ENCODE assay signal across 8 cellular contexts in the genomic region with DNA sequence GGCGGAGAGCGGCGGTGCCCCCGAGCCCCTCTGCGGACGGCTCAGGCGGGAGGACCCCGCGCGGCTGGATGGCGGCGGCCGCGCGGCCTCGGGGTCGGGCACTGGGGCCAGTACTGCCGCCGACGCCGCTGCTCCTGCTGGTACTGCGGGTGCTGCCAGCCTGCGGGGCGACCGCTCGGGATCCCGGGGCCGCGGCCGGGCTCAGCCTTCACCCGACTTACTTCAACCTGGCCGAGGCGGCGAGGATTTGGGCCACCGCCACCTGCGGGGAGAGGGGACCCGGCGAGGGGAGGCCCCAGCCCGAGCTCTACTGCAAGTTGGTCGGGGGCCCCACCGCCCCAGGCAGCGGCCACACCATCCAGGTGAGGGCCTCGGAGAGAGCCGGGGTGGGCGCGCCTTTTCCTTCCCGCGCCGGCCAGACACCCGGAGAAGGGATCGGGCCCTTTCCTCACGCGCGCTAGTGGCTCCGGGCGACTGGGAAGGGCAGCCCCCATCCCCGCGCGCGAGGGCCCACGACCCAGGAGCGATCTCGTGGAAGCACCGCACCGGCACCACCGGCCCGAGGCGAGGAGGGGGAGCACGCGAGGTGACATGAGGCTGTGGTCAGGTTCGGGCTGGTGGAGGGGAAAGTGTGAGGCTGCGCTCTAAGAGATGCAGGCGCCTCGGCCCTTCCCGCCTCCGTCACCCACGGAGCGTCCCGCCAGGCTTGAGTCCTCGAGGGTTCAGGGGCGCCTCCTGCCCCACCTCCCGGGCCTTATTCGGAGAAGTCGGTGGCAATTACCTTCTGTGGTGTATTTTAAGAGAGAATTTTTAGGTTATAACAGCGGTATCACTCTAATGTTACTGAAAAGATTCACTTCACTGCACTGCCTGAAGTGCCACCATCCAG. TPM values are rescaled to one million over a fixed set of nuclear protein-coding genes. Genes with fewer than 3 reads are reported as not detected.
DNase-seq lines count a peak whose midpoint lies in the region; ATAC-seq and TF ChIP-seq lines count a peak whose summit lies in the region.

No MANE protein-coding gene starts in this region.

- peak overlapping the region; percentile 46 for H3K4me3 ChIP-seq in fibroblast of pulmonary artery (replicated peaks; ENCODE audit: low read depth, low read length)
- peak overlapping the region; percentile 77 for H3K4me3 ChIP-seq in osteoblast (ENCODE audit: insufficient read depth, low read length)

- peaks cover 59% of the 10 kb centered on the region for H3K27me3 Mint-ChIP-seq in activated CD4-positive, alpha-beta T cell treated with anti-CD3 and anti-CD28 coated beads, Interleukin-2, amount 10 ng/mL, durations not matched to agents 24 days and 14 days

- peaks cover 7% of the 10 kb centered on the region for H3K4me1 Mint-ChIP-seq in activated CD4-positive, alpha-beta T cell treated with anti-CD3 and anti-CD28 coated beads, Interleukin-2, amount 10 ng/mL, durations not matched to agents 24 days and 14 days

- no peaks in the 10 kb centered on the region for H3K9me3 ChIP-seq in osteoblast (ENCODE audit: low read depth, low read length)

- ATAC-seq in HG03045 (IDR thresholded peaks at IDR 0.05; ENCODE audit: unreplicated experiment) (no peak), GM21360 (IDR thresholded peaks at IDR 0.05; ENCODE audit: unreplicated experiment) (no peak)

- intact Hi-C loops in activated CD4-positive, alpha-beta T cell treated with anti-CD3 and anti-CD28 coated beads, Interleukin-2, amount 10 ng/mL, durations not matched to agents 24 days and 14 days (cut with micrococcal nuclease), result no loop called here

- no peaks in the 10 kb centered on the region for H3K9me3 Mint-ChIP-seq in activated CD4-positive, alpha-beta T cell treated with anti-CD3 and anti-CD28 coated beads, Interleukin-2, amount 10 ng/mL, durations not matched to agents 24 days and 14 days

- no peak overlapping the region for H3K27ac ChIP-seq in osteoblast (ENCODE audit: low read depth, low read length)

- H3K36me3 ChIP-seq in osteoblast (ENCODE audit: insufficient read depth, low read length), result no peaks in the 10 kb centered on the region

- peak; percentile 33 for DNase-seq in activated T-cell treated with anti-CD3 and anti-CD28 coated beads, Interleukin-2, amount 50 U/mL, for 1 hour
- DNase-seq in activated T-cell treated with anti-CD3 and anti-CD28 coated beads for 4 hours, result no peak
- DNase-seq in activated CD4-positive, alpha-beta T cell treated with anti-CD3 and anti-CD28 coated beads, Interleukin-2, amount 10 ng/mL, durations not matched to agents 24 days and 14 days, result peak; percentile 61
- DNase-seq in fibroblast of pulmonary artery (ENCODE audit: low read depth), result no peak
- no peak for DNase-seq in osteoblast (ENCODE audit: insufficient read length, low spot score, missing footprints)
- no peak for DNase-seq in globus pallidus (ENCODE audit: low spot score)

- H2AFZ ChIP-seq in osteoblast (ENCODE audit: low read length), result peak overlapping the region; percentile 85

- H3K4me2 ChIP-seq in osteoblast (ENCODE audit: insufficient read depth, low read length), result peak overlapping the region; percentile 88

- H4K20me1 ChIP-seq in osteoblast (ENCODE audit: insufficient read depth, low read length), result no peaks in the 10 kb centered on the region

- peak overlapping the region; percentile 49 for H3K4me3 Mint-ChIP-seq in activated CD4-positive, alpha-beta T cell treated with anti-CD3 and anti-CD28 coated beads, Interleukin-2, amount 10 ng/mL, durations not matched to agents 24 days and 14 days

- H3K79me2 ChIP-seq in osteoblast (ENCODE audit: insufficient read depth, low read length), result peaks cover 5% of the 10 kb centered on the region

- H3K27me3 ChIP-seq in osteoblast (ENCODE audit: insufficient read depth, low read length), result peaks cover 9% of the 10 kb centered on the region

- H3K27ac Mint-ChIP-seq in activated CD4-positive, alpha-beta T cell treated with anti-CD3 and anti-CD28 coated beads, Interleukin-2, amount 10 ng/mL, durations not matched to agents 24 days and 14 days, result no peak overlapping the region

- H3K4me1 ChIP-seq in osteoblast (ENCODE audit: insufficient read depth, low read length), result peaks cover 15% of the 10 kb centered on the region

- H3K36me3 Mint-ChIP-seq in activated CD4-positive, alpha-beta T cell treated with anti-CD3 and anti-CD28 coated beads, Interleukin-2, amount 10 ng/mL, durations not matched to agents 24 days and 14 days (ENCODE audit: low read depth), result no peaks in the 10 kb centered on the region

- TF ChIP-seq CTCF in fibroblast of pulmonary artery (IDR thresholded peaks at IDR 0.05; ENCODE audit: low read length, missing control alignments) (no peak), osteoblast (IDR thresholded peaks at IDR 0.05; ENCODE audit: extremely low read depth, low read depth, low read length) (no peak)

RNA-seq across cellular contexts. Expression of gene LAMA3, which starts 0.6 kb away (rescaled TPM):
- not detected in 2 replicates for total RNA-seq in activated CD4-positive, alpha-beta T cell treated with anti-CD3 and anti-CD28 coated beads, Interleukin-2, amount 10 ng/mL, durations not matched to agents 24 days and 14 days
- 8.3 and 33.3 TPM in 2 replicates for total RNA-seq in osteoblast

RNA-seq across cellular contexts. Expression of gene ANKRD29, which starts 27.1 kb away (rescaled TPM):
- not detected in 2 replicates for total RNA-seq in activated CD4-positive, alpha-beta T cell treated with anti-CD3 and anti-CD28 coated beads, Interleukin-2, amount 10 ng/mL, durations not matched to agents 24 days and 14 days
- total RNA-seq in osteoblast, result 9.8 and 20.9 TPM in 2 replicates

Comparison
In these comparisons a context has a peak if more than half of its experiments do, and no peak if none do; other contexts are left out.
1. DNase-seq: peak in activated T-cell treated with anti-CD3 and anti-CD28 coated beads, Interleukin-2, amount 50 U/mL, for 1 hour (single experiment) and activated CD4-positive, alpha-beta T cell treated with anti-CD3 and anti-CD28 coated beads, Interleukin-2, amount 10 ng/mL, durations not matched to agents 24 days and 14 days (single experiment); none in activated T-cell treated with anti-CD3 and anti-CD28 coated beads for 4 hours (single experiment), fibroblast of pulmonary artery (single experiment), osteoblast (single experiment) and globus pallidus (single experiment).